1 cellular context compared by ENCODE assay signal in the genomic region with DNA sequence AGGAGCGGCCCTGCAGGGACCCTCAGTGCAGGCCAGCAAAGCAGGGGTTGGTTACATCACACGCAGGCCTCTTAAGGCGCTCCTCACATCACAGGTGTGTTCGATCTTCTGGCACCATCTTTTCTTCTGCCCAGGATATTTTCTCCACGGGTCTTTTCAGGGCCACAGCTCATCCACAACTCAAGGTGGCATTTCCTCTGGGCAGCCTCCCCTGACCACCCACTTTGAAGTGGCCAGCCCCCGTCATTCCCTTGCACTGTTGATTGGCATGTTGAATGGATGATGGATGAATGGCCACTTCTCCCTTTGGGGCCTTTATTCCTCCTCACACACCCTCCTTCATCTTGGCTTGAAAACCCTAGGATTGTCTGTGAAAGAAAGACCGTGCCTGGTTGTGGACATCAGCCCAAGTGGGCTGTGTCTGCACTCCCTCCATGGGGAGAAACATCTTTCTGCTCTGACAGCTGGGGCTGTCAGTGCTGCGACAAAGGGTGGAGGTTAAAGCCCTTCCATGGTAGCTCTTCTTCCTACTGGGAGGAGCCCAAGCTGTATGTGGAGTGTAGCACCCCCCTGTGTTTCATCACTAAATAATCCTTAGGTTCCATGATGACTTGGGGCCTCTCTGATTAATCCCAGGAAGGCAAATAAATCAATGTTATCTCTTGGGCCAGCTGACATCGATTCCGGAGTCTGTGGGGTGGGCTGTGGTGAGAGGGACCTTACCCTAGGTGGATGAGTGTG.
TF ChIP-seq lines count a peak whose summit lies in the region.

No MANE protein-coding gene starts in this region.

TF ChIP-seq in HCT116, 20 proteins besides CTCF, POLR2A, EP300 and RAD21:
- TF ChIP-seq, protein P1, sequence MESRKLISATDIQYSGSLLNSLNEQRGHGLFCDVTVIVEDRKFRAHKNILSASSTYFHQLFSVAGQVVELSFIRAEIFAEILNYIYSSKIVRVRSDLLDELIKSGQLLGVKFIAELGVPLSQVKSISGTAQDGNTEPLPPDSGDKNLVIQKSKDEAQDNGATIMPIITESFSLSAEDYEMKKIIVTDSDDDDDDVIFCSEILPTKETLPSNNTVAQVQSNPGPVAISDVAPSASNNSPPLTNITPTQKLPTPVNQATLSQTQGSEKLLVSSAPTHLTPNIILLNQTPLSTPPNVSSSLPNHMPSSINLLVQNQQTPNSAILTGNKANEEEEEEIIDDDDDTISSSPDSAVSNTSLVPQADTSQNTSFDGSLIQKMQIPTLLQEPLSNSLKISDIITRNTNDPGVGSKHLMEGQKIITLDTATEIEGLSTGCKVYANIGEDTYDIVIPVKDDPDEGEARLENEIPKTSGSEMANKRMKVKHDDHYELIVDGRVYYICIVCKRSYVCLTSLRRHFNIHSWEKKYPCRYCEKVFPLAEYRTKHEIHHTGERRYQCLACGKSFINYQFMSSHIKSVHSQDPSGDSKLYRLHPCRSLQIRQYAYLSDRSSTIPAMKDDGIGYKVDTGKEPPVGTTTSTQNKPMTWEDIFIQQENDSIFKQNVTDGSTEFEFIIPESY (IDR thresholded peaks at IDR 0.05; ENCODE audit: extremely low read depth, insufficient replicate concordance, low read length) = no peak
- TF ChIP-seq ELF1 (IDR thresholded peaks at IDR 0.05; ENCODE audit: borderline replicate concordance, low read depth) (no peak), SIN3A (IDR thresholded peaks at IDR 0.05; ENCODE audit: low read depth) (no peak)
